In the genomic region with DNA sequence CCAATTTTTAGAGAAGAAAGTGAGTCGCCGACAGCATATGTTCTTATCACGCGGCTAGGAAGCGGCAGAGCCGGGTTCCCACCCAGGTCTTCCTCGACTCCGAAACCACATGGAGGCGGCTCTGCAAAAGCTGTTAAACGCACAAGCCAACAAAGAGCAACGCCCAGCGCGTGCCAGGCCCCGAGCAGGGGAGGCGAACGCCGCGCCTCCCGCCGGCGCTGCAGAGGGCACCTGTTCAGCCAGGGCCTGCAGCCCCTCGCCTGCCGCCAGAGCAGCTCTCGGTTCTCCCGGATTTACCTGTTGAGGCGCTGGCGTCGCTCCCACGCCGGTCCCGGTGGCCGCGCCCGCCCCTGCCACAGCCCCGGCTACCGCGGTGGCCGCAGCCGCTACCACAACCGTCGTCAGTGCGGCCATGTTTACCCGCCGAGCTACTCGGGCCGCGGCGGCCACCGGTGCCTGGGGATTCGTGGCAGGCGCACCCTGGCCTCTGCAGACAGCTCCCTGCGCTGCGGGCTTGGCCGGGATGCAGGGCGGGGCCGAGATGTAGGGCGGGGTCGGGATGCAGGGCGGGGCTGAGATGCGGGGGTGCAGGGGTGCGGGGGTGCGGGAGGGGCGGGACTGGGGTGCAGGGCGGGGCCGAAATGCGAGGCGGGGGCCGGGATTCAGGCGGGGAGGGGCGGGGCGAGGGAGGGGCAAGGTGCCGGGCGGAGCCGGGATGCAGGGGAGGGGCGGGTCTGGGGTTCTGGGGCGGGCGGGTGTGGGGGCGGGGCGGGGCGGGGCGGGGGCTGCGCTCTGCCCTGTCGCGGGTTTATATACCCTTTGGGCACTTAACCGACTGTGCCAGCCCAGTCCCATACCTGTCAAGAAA, we compare ENCODE assay signal across 8 cellular contexts. TPM values are rescaled to one million over a fixed set of nuclear protein-coding genes. Genes with fewer than 3 reads are reported as not detected.
A peak's percentile ranks its signal among the peaks of the same experiment; 100 is the strongest.
DNase-seq lines count a peak whose midpoint lies in the region; ATAC-seq and TF ChIP-seq lines count a peak whose summit lies in the region.

A gene with protein sequence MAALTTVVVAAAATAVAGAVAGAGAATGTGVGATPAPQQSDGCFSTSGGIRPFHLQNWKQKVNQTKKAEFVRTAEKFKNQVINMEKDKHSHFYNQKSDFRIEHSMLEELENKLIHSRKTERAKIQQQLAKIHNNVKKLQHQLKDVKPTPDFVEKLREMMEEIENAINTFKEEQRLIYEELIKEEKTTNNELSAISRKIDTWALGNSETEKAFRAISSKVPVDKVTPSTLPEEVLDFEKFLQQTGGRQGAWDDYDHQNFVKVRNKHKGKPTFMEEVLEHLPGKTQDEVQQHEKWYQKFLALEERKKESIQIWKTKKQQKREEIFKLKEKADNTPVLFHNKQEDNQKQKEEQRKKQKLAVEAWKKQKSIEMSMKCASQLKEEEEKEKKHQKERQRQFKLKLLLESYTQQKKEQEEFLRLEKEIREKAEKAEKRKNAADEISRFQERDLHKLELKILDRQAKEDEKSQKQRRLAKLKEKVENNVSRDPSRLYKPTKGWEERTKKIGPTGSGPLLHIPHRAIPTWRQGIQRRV (minus strand): TSS at position 525 of the 868 bp plus-strand sequence. CDS start 111 bp downstream, at position 414.

- no peak for TF ChIP-seq CTCF in psoas muscle (IDR thresholded peaks at IDR 0.05)

- peak within 1 kb of the TSS; percentile 11 for H3K27ac ChIP-seq in psoas muscle
- H3K27ac ChIP-seq in urinary bladder (ENCODE audit: low read depth): no peak within 1 kb of the TSS

- H3K9me3 ChIP-seq in HAP-1 (no peaks in the 10 kb centered on the region), adipocyte (ENCODE audit: control insufficient read depth, low read length) (no peaks in the 10 kb centered on the region), psoas muscle (no peaks in the 10 kb centered on the region)

- H3K27me3 ChIP-seq in HAP-1 (ENCODE audit: low read depth): no peaks in the 10 kb centered on the region
- no peaks in the 10 kb centered on the region for H3K27me3 ChIP-seq in adipocyte (replicated peaks; ENCODE audit: control insufficient read depth, insufficient read depth, low read length)
- H3K27me3 ChIP-seq in psoas muscle (ENCODE audit: insufficient read depth in 3 of 3, low read length in 2 of 3): no peaks in the 10 kb centered on the region

- intact Hi-C loops in left ventricle myocardium superior (cut with micrococcal nuclease) (no loop called here), psoas muscle (cut with DNase I) (no loop called here)

- peak within 1 kb of the TSS; percentile 86 for H3K9ac ChIP-seq in adipocyte (ENCODE audit: low read length)

- ATAC-seq in left ventricle myocardium superior: peak; percentile 95
- ATAC-seq in psoas muscle: peak; percentile 77 to 92 (median 87)

- in situ Hi-C loops in HAP-1 (cut with MboI; ENCODE audit: low sequenced_read_pairs): loop anchor here (25.0 kb wide), 1 partner anchor 766 kb away; no protein-coding TSS in a partner anchor

- no peaks in the 10 kb centered on the region for H3K36me3 ChIP-seq in HAP-1 (replicated peaks)
- H3K36me3 ChIP-seq in adipocyte (ENCODE audit: control insufficient read depth, insufficient read depth, low read length, severe bottlenecking): no peaks in the 10 kb centered on the region
- no peaks in the 10 kb centered on the region for H3K36me3 ChIP-seq in psoas muscle (ENCODE audit: insufficient read depth in 1 of 2, low read depth in 1 of 2)
- H3K36me3 ChIP-seq in urinary bladder (ENCODE audit: insufficient read depth): no peaks in the 10 kb centered on the region

- peak within 1 kb of the TSS; percentile 78 for H3K4me3 ChIP-seq in GM08714 (ENCODE audit: low read length)
- peak within 1 kb of the TSS; percentile 58 for H3K4me3 ChIP-seq in HAP-1
- peak within 1 kb of the TSS; percentile 93 for H3K4me3 ChIP-seq in adipocyte (ENCODE audit: low read length)
- H3K4me3 ChIP-seq in psoas muscle: peak within 1 kb of the TSS; percentile 77
- peak within 1 kb of the TSS; percentile 83 for H3K4me3 ChIP-seq in urinary bladder (ENCODE audit: low read depth, low read length)

- WGBS in psoas muscle, 3 donors: 1% methylated on average over 54 to 83 of the region's 85 CpGs
- whole genome bisulfite sequencing in urinary bladder: under 1% methylated on average over 78 of the region's 85 CpGs

- DNase-seq in HAP-1 (ENCODE audit: low spot score in 2 of 2): peak; percentile 46 to 92
- DNase-seq in M059J (ENCODE audit: low read depth): peak; percentile 66
- peak; percentile 14 to 76 for DNase-seq in SW 1271 (lab: John Stamatoyannopoulos, UW)
- DNase-seq in adipocyte (ENCODE audit: low read depth): peak; percentile 85
- peak; percentile 88 for DNase-seq in left ventricle myocardium superior
- DNase-seq in psoas muscle: peak; percentile 78 to 85

- peaks cover 5% of the 10 kb centered on the region; the same call in 1 of the 2 replicates for H3K4me1 ChIP-seq in HAP-1
- H3K4me1 ChIP-seq in adipocyte (ENCODE audit: control insufficient read depth, insufficient read depth, low read length): peaks cover 9% of the 10 kb centered on the region
- peaks cover 6% of the 10 kb centered on the region for H3K4me1 ChIP-seq in psoas muscle
- H3K4me1 ChIP-seq in urinary bladder (ENCODE audit: insufficient read depth): no peaks in the 10 kb centered on the region

RNA-seq across cellular contexts. Expression of the gene that starts here (rescaled TPM):
- total RNA-seq in M059J (2014; rRNA removed; shearing (Covaris generic)): 2.5 and 4.8 TPM in 2 replicates
- total RNA-seq in left ventricle myocardium superior: 4.6 TPM
- total RNA-seq in psoas muscle: 1 to 10 TPM; 1.9 to 2.1 (median 2.1) TPM
- 1 to 10 TPM in 2 of 3 donors, under 1 TPM in 1; 0.85 to 2.2 (median 1.4) TPM for polyA plus RNA-seq in psoas muscle
- total RNA-seq in urinary bladder: 11.3 TPM
- polyA plus RNA-seq in urinary bladder: 5.5 TPM
